ENCODE assay signal across 8 cellular contexts in the genomic region with DNA sequence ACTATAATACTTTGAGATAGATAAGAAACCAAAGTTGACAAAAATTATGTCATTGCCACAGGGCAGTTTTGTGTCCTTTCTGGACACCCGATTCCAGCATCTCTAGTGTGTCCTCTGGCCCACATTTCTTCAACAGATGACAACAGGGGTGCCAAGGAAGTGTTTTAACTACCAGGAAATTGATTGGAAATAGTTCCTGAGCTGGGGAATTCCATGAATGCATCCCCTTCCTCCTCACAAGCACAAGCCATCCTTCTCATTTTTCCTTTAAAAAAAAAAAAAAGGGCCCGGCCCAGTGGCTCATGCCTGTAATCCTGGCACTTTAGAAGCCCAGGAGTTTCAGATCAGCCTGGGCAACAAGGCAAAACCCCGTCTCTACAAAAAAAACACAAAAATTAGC. TPM values are rescaled to one million over a fixed set of nuclear protein-coding genes. Genes with fewer than 3 reads are reported as not detected.
A peak's percentile ranks its signal among the peaks of the same experiment; 100 is the strongest.
DNase-seq lines count a peak whose midpoint lies in the region; ATAC-seq, FAIRE-seq and TF ChIP-seq lines count a peak whose summit lies in the region.

No MANE protein-coding gene starts in this region.

- no peaks in the 10 kb centered on the region for H3K9me1 ChIP-seq in endothelial cell of umbilical vein (replicated peaks; ENCODE audit: control insufficient read depth, extremely low read depth, insufficient read depth, low read length)

- peak overlapping the region; percentile 89 for H3K27ac Mint-ChIP-seq in CD4-positive, alpha-beta T cell

- intact Hi-C loops in CD4-positive, alpha-beta T cell (cut with DNase I, micrococcal nuclease): loop anchor here (1.0 to 5.0 kb wide), 4 partner anchors 24 to 50 kb away; partner anchors contain the start of genes GANAB (in 1 of the 2), INTS5 (in 1 of the 2), LBHD1 (in 1 of the 2) and TUT1 (in 1 of the 2)
- intact Hi-C loops in endothelial cell of umbilical vein (cut with micrococcal nuclease) (loop anchor here (1.0 to 2.0 kb wide), 2 partner anchors 24 to 32 kb away; partner anchors contain the start of genes GANAB and TUT1), ovary (cut with DNase I) (loop anchor here in 1 of 4 donors (2.0 kb wide), 1 partner anchor 24 kb away; the partner anchor contains the start of gene GANAB)

- H3K27me3 ChIP-seq in CD4-positive, alpha-beta T cell (ENCODE audit: control insufficient read depth, insufficient read depth, low read length): no peaks in the 10 kb centered on the region
- H3K27me3 ChIP-seq in Peyer's patch (no peaks in the 10 kb centered on the region), endothelial cell of umbilical vein (ENCODE audit: control insufficient read depth in 2 of 2, insufficient read depth in 2 of 2, low read length in 2 of 2) (no peaks in the 10 kb centered on the region), ovary (no peaks in the 10 kb centered on the region)

- DNase-seq in CD4-positive, alpha-beta T cell: no peak
- DNase-seq in Peyer's patch (no peak), endothelial cell of umbilical vein (ENCODE audit: low read depth, low spot score) (no peak), ovary (no peak), 8988T (no peak), middle frontal gyrus (ENCODE audit: extremely low spot score, low spot score) (no peak)
- no peak for DNase-seq in activated CD8-positive, alpha-beta memory T cell treated with anti-CD3 and anti-CD28 coated beads, Interleukin-2, amount 50 U/mL, for 4 hours
- no peak for DNase-seq in activated CD4-positive, alpha-beta T cell treated with anti-CD3 and anti-CD28 coated beads for 48 hours

- H3K4me1 Mint-ChIP-seq in CD4-positive, alpha-beta T cell (ENCODE audit: low read depth): peaks cover 27% of the 10 kb centered on the region

- H2AFZ ChIP-seq in endothelial cell of umbilical vein (ENCODE audit: low read depth, low read length): peak overlapping the region; percentile 41

- no peak for ATAC-seq in CD4-positive, alpha-beta T cell (ENCODE audit: poor library complexity)

- H3K9me3 ChIP-seq in CD4-positive, alpha-beta T cell (ENCODE audit: control insufficient read depth, low read length): no peaks in the 10 kb centered on the region
- H3K9me3 ChIP-seq in Peyer's patch (no peaks in the 10 kb centered on the region), endothelial cell of umbilical vein (replicated peaks; ENCODE audit: control insufficient read depth, insufficient read depth, low read length) (no peaks in the 10 kb centered on the region), ovary (no peaks in the 10 kb centered on the region)

- no peaks in the 10 kb centered on the region for H4K20me1 ChIP-seq in endothelial cell of umbilical vein (replicated peaks; ENCODE audit: control insufficient read depth, extremely low read depth, insufficient read depth, low read length)

- H3K4me1 ChIP-seq in Peyer's patch: peaks cover 2 to 15% (median 8%) of the 10 kb centered on the region in 4 donors
- peaks cover 15% of the 10 kb centered on the region for H3K4me1 ChIP-seq in endothelial cell of umbilical vein (ENCODE audit: control insufficient read depth, extremely low read depth, insufficient read depth, low read length)
- H3K4me1 ChIP-seq in ovary (ENCODE audit: insufficient read depth): peaks cover 1% of the 10 kb centered on the region

- no peak for TF ChIP-seq CTCF in CD4-positive, alpha-beta T cell (IDR thresholded peaks at IDR 0.05)
- TF ChIP-seq CTCF in Peyer's patch (IDR thresholded peaks at IDR 0.05) (no peak), endothelial cell of umbilical vein (IDR thresholded peaks at IDR 0.05; ENCODE audit: extremely low read depth in 1 of 2, insufficient read depth in 1 of 2, low read depth in 1 of 2, low read length in 2 of 2) (no peak), ovary (IDR thresholded peaks at IDR 0.05) (no peak)

- H3K27ac ChIP-seq in CD4-positive, alpha-beta T cell (ENCODE audit: low read depth, low read length): peak overlapping the region; percentile 88
- peak overlapping the region; percentile 72 to 96 (median 88) for H3K27ac ChIP-seq in Peyer's patch
- peak overlapping the region; percentile 88 for H3K27ac ChIP-seq in endothelial cell of umbilical vein (ENCODE audit: insufficient read depth, low read depth, low read length)
- H3K27ac ChIP-seq in ovary: peak overlapping the region; percentile 11 to 69

- H3K4me3 Mint-ChIP-seq in CD4-positive, alpha-beta T cell: peak overlapping the region; percentile 86

- H3K9me3 Mint-ChIP-seq in CD4-positive, alpha-beta T cell: no peaks in the 10 kb centered on the region

- peaks cover 6% of the 10 kb centered on the region for H3K79me2 ChIP-seq in endothelial cell of umbilical vein (ENCODE audit: control insufficient read depth, insufficient read depth, low read length)

- H3K4me2 ChIP-seq in endothelial cell of umbilical vein (ENCODE audit: insufficient read depth, low read length): peak overlapping the region; percentile 18

- POLR2A ChIA-PET in CD4-positive, alpha-beta T cell (lab: Charles Lee): interaction anchor here (0.6 to 6.0 kb wide), 20 partner anchors 10 to 1672 kb away, joined by 3 to 80 read pairs (median 13); partner anchors contain the start of genes C11orf98, CSKMT, EEF1G and EML3
- POLR2A ChIA-PET in endothelial cell of umbilical vein (lab: Charles Lee): interaction anchor here (1.1 to 3.1 kb wide), 3 partner anchors 21 to 42 kb away, joined by 5 to 14 read pairs (median 8); partner anchors contain the start of genes C11orf98, CSKMT, MTA2 and TUT1

- FAIRE-seq in endothelial cell of umbilical vein (lab: Jason Lieb, UNC): no peak

- H3K36me3 Mint-ChIP-seq in CD4-positive, alpha-beta T cell (ENCODE audit: low read depth): peaks cover 61% of the 10 kb centered on the region

- H3K27me3 Mint-ChIP-seq in CD4-positive, alpha-beta T cell: no peaks in the 10 kb centered on the region

- dilution Hi-C loops in endothelial cell of umbilical vein (cut with MboI; ENCODE audit: extremely low pct_ligation_motif_present, low sequenced_read_pairs): no loop called here

- peak overlapping the region; percentile 65 for H3K9ac ChIP-seq in endothelial cell of umbilical vein (replicated peaks; ENCODE audit: extremely low read depth, insufficient read depth, low read length)

- no peak for TF ChIP-seq EP300 in ovary (IDR thresholded peaks at IDR 0.05)

- WGBS in ovary, 3 donors: 56 to 63% (median 56%) methylated on average over 3 of the region's 3 CpGs

- BruUV-seq in endothelial cell of umbilical vein (replicated peaks; lab: Mats Ljungman, UMichigan): TSS peak; percentile 97

- CTCF ChIA-PET in CD4-positive, alpha-beta T cell (lab: Charles Lee): interaction anchor here (0.6 to 3.6 kb wide), 6 partner anchors 9 to 164 kb away, joined by 3 to 10 read pairs (median 5); partner anchors contain the start of genes ROM1 and TUT1
- CTCF ChIA-PET in endothelial cell of umbilical vein (lab: Charles Lee): interaction anchor here (0.5 to 2.2 kb wide), 6 partner anchors 10 to 228 kb away, joined by 3 to 30 read pairs (median 6); partner anchors contain the start of genes EML3, ROM1 and TUT1

- peaks cover 0 to 28% (median 0%) of the 10 kb centered on the region in 3 donors for H3K36me3 ChIP-seq in Peyer's patch
- peaks cover 8 to 23% of the 10 kb centered on the region in 2 experiments for H3K36me3 ChIP-seq in endothelial cell of umbilical vein (ENCODE audit: control insufficient read depth in 2 of 2, extremely low read depth in 1 of 2, insufficient read depth in 2 of 2, low read length in 2 of 2)
- H3K36me3 ChIP-seq in ovary: no peaks in the 10 kb centered on the region

- TF ChIP-seq POLR2A in Peyer's patch (IDR thresholded peaks at IDR 0.05) (no peak), endothelial cell of umbilical vein (IDR thresholded peaks at IDR 0.05; ENCODE audit: low read depth, low read length) (no peak), ovary (IDR thresholded peaks at IDR 0.05) (no peak)

- H3K4me3 ChIP-seq in Peyer's patch: peak overlapping the region in 3 of 4 donors; percentile 57 to 99 (median 80)
- H3K4me3 ChIP-seq in endothelial cell of umbilical vein (replicated peaks in 1 of 3; ENCODE audit: insufficient read depth in 1 of 3, low read depth in 1 of 3, low read length in 3 of 3): no peak overlapping the region
- H3K4me3 ChIP-seq in ovary: peak overlapping the region; percentile 76

RNA-seq across cellular contexts. Expression of gene B3GAT3, which starts 0.7 kb away (rescaled TPM):
- total RNA-seq in CD4-positive, alpha-beta T cell: 10 to 100 TPM; 47.2 to 49.5 TPM
- 10 to 100 TPM; 26.6 to 88.3 (median 38.0) TPM for total RNA-seq in Peyer's patch
- 31.6 and 35.0 TPM in 2 replicates for total RNA-seq in endothelial cell of umbilical vein
- 37.2 and 48.0 TPM in 2 replicates for polyA plus RNA-seq in endothelial cell of umbilical vein
- polyA plus RNA-seq in endothelial cell of umbilical vein (2011; cell fraction: cytosol; rRNA removed): 21.9 and 31.2 TPM in 2 replicates
- 25.1 and 31.1 TPM in 2 replicates for polyA plus RNA-seq in endothelial cell of umbilical vein (2011; cell fraction: nucleus; rRNA removed)
- 16.2 and 26.3 TPM in 2 replicates for polyA plus RNA-seq in endothelial cell of umbilical vein (2012)
- 7.9 and 9.5 TPM in 2 replicates for polyA minus RNA-seq in endothelial cell of umbilical vein
- 31.6 TPM for polyA minus RNA-seq in endothelial cell of umbilical vein (2011; cell fraction: cytosol; rRNA and poly(A)+ RNA removed)
- 5.8 and 6.0 TPM in 2 replicates for polyA minus RNA-seq in endothelial cell of umbilical vein (2011; cell fraction: nucleus; rRNA and poly(A)+ RNA removed)
- total RNA-seq in ovary: 10 to 100 TPM; 16.6 to 56.6 (median 33.9) TPM
- polyA plus RNA-seq in ovary: 10 to 100 TPM in 1 of 2 donors, 1 to 10 TPM in 1; 1.3 to 29.2 TPM

RNA-seq across cellular contexts. Expression of gene ROM1, which starts 9.4 kb away (rescaled TPM):
- under 1 TPM; 0.42 to 0.71 TPM for total RNA-seq in CD4-positive, alpha-beta T cell
- total RNA-seq in Peyer's patch: 1 to 10 TPM in 3 of 4 donors, not detected in 1; 1.9 to 3.9 (median 1.9) TPM
- total RNA-seq in endothelial cell of umbilical vein: 8.2 and 8.8 TPM in 2 replicates
- 4.8 and 5.3 TPM in 2 replicates for polyA plus RNA-seq in endothelial cell of umbilical vein
- 7.0 and 8.7 TPM in 2 replicates for polyA plus RNA-seq in endothelial cell of umbilical vein (2011; cell fraction: cytosol; rRNA removed)
- 2.7 and 3.5 TPM in 2 replicates for polyA plus RNA-seq in endothelial cell of umbilical vein (2011; cell fraction: nucleus; rRNA removed)
- 7.9 and 11.8 TPM in 2 replicates for polyA plus RNA-seq in endothelial cell of umbilical vein (2012)
- polyA minus RNA-seq in endothelial cell of umbilical vein: 2.4 and 5.5 TPM in 2 replicates
- 4.2 TPM for polyA minus RNA-seq in endothelial cell of umbilical vein (2011; cell fraction: cytosol; rRNA and poly(A)+ RNA removed)
- polyA minus RNA-seq in endothelial cell of umbilical vein (2011; cell fraction: nucleus; rRNA and poly(A)+ RNA removed): 0.53 and 0.82 TPM in 2 replicates
- 10 to 100 TPM in 4 of 7 donors, 1 to 10 TPM in 3; 9.2 to 22.4 (median 10.8) TPM for total RNA-seq in ovary
- polyA plus RNA-seq in ovary: 10 to 100 TPM; 10.4 to 15.9 TPM

RNA-seq across cellular contexts. Expression of gene EML3, which starts 9.9 kb away (rescaled TPM):
- 100 to 1,000 TPM; 142 to 144 TPM for total RNA-seq in CD4-positive, alpha-beta T cell
- 100 to 1,000 TPM in 1 of 4 donors, 10 to 100 TPM in 3; 41.3 to 128 (median 59.8) TPM for total RNA-seq in Peyer's patch
- total RNA-seq in endothelial cell of umbilical vein: 101 and 110 TPM in 2 replicates
- 75.7 and 78.3 TPM in 2 replicates for polyA plus RNA-seq in endothelial cell of umbilical vein
- 27.7 and 29.7 TPM in 2 replicates for polyA plus RNA-seq in endothelial cell of umbilical vein (2011; cell fraction: cytosol; rRNA removed)
- 297 and 324 TPM in 2 replicates for polyA plus RNA-seq in endothelial cell of umbilical vein (2011; cell fraction: nucleus; rRNA removed)
- 60.5 and 84.3 TPM in 2 replicates for polyA plus RNA-seq in endothelial cell of umbilical vein (2012)
- 61.5 and 71.2 TPM in 2 replicates for polyA minus RNA-seq in endothelial cell of umbilical vein
- 19.6 TPM for polyA minus RNA-seq in endothelial cell of umbilical vein (2011; cell fraction: cytosol; rRNA and poly(A)+ RNA removed)
- 36.6 and 42.9 TPM in 2 replicates for polyA minus RNA-seq in endothelial cell of umbilical vein (2011; cell fraction: nucleus; rRNA and poly(A)+ RNA removed)
- total RNA-seq in ovary: 100 to 1,000 TPM in 3 of 7 donors, 10 to 100 TPM in 4; 38.1 to 138 (median 96.0) TPM
- polyA plus RNA-seq in ovary: 10 to 100 TPM; 29.9 to 59.1 TPM

RNA-seq across cellular contexts. Expression of gene MTA2, which starts 20.8 kb away (rescaled TPM):
- 100 to 1,000 TPM; 167 to 172 TPM for total RNA-seq in CD4-positive, alpha-beta T cell
- total RNA-seq in Peyer's patch (10 to 100 TPM; 47.9 to 74.7 (median 58.9) TPM), endothelial cell of umbilical vein (166 and 176 TPM in 2 replicates), ovary (100 to 1,000 TPM in 3 of 7 donors, 10 to 100 TPM in 4; 41.5 to 130 (median 89.8) TPM)
- polyA plus RNA-seq in endothelial cell of umbilical vein (30.2 and 40.4 TPM in 2 replicates), ovary (10 to 100 TPM; 54.2 to 90.4 TPM)
- polyA plus RNA-seq in endothelial cell of umbilical vein (2011; cell fraction: cytosol; rRNA removed): 30.0 and 32.2 TPM in 2 replicates
- polyA plus RNA-seq in endothelial cell of umbilical vein (2011; cell fraction: nucleus; rRNA removed): 111 and 132 TPM in 2 replicates
- polyA plus RNA-seq in endothelial cell of umbilical vein (2012): 108 and 120 TPM in 2 replicates
- polyA minus RNA-seq in endothelial cell of umbilical vein: 91.6 and 95.5 TPM in 2 replicates
- polyA minus RNA-seq in endothelial cell of umbilical vein (2011; cell fraction: cytosol; rRNA and poly(A)+ RNA removed): 51.8 TPM
- 40.3 and 57.1 TPM in 2 replicates for polyA minus RNA-seq in endothelial cell of umbilical vein (2011; cell fraction: nucleus; rRNA and poly(A)+ RNA removed)

RNA-seq across cellular contexts. Expression of gene GANAB, which starts 23.9 kb away (rescaled TPM):
- total RNA-seq in CD4-positive, alpha-beta T cell: 100 to 1,000 TPM; 181 to 182 TPM
- total RNA-seq in Peyer's patch (100 to 1,000 TPM; 131 to 146 (median 140) TPM), endothelial cell of umbilical vein (357 and 389 TPM in 2 replicates), ovary (100 to 1,000 TPM in 5 of 7 donors, 10 to 100 TPM in 2; 91.4 to 278 (median 228) TPM)
- polyA plus RNA-seq in endothelial cell of umbilical vein (433 and 455 TPM in 2 replicates), ovary (100 to 1,000 TPM; 157 to 280 TPM)
- polyA plus RNA-seq in endothelial cell of umbilical vein (2011; cell fraction: cytosol; rRNA removed): 257 and 286 TPM in 2 replicates
- polyA plus RNA-seq in endothelial cell of umbilical vein (2011; cell fraction: nucleus; rRNA removed): 426 and 431 TPM in 2 replicates
- 275 and 294 TPM in 2 replicates for polyA plus RNA-seq in endothelial cell of umbilical vein (2012)
- 494 and 636 TPM in 2 replicates for polyA minus RNA-seq in endothelial cell of umbilical vein
- polyA minus RNA-seq in endothelial cell of umbilical vein (2011; cell fraction: cytosol; rRNA and poly(A)+ RNA removed): 192 TPM
- polyA minus RNA-seq in endothelial cell of umbilical vein (2011; cell fraction: nucleus; rRNA and poly(A)+ RNA removed): 143 and 195 TPM in 2 replicates

Comparison
In these comparisons a context has a peak if more than half of its experiments do, and no peak if none do; other contexts are left out.
1. H3K4me3 ChIP-seq: peak in Peyer's patch (3 of 4) and ovary (single experiment); none in endothelial cell of umbilical vein (0 of 3).
2. Peak in every context shown above with its lines, with median percentiles within 50 percentile points of each other: H3K27ac ChIP-seq.